In genomic region chr15:99416191-99417188, GRCh38 we compare ENCODE assay signal across 24 cellular contexts.
DNase-seq lines count a peak whose midpoint lies in the region; ATAC-seq and TF ChIP-seq lines count a peak whose summit lies in the region.
"Had no signal": no experiment of that assay in that cellular context is flagged by ENCODE, and none has a peak within 500 bp of the region (broad histone marks: within the 10 kb centered on the region; RNA-seq: fewer than 3 reads in every experiment).

No MANE protein-coding gene starts in this region.

- H3K4me1 Mint-ChIP-seq in type B pancreatic cell (ENCODE audit: unreplicated experiment) = peaks cover 9% of the 10 kb centered on the region
- H3K4me1 Mint-ChIP-seq in activated CD4-positive, alpha-beta memory T cell treated with anti-CD3 and anti-CD28 coated beads, Interleukin-2, amount 10 ng/mL, durations not matched to agents 7 days and 5 days = peaks cover 12% of the 10 kb centered on the region
- peaks cover 0 to 7% of the 10 kb centered on the region in 2 donors for H3K4me1 Mint-ChIP-seq in natural killer cell

- no peaks in the 10 kb centered on the region for H3K36me3 Mint-ChIP-seq in type B pancreatic cell
- H3K36me3 Mint-ChIP-seq in activated CD4-positive, alpha-beta memory T cell treated with anti-CD3 and anti-CD28 coated beads, Interleukin-2, amount 10 ng/mL, durations not matched to agents 7 days and 5 days (ENCODE audit: low read depth) = peaks cover 10% of the 10 kb centered on the region
- no peaks in the 10 kb centered on the region for H3K36me3 Mint-ChIP-seq in natural killer cell

- H3K27me3 ChIP-seq in right lobe of liver = no peaks in the 10 kb centered on the region
- H3K27me3 ChIP-seq: BE2C, SJSA1 had no signal

- ATAC-seq in Right ventricle myocardium superior (ENCODE audit: poor library complexity) = peak; percentile 41
- ATAC-seq in right lobe of liver = peak; percentile 27 to 56 (median 38)
- no peak for ATAC-seq in natural killer cell

- H3K36me3 ChIP-seq in right lobe of liver = no peaks in the 10 kb centered on the region
- H3K36me3 ChIP-seq: BE2C, SJSA1 had no signal

- H3K4me3 ChIP-seq in right lobe of liver = no peak overlapping the region
- H3K4me3 ChIP-seq: A549, SJSA1 had no signal

- CTCF ChIA-PET in activated CD4-positive, alpha-beta memory T cell treated with anti-CD3 and anti-CD28 coated beads, Interleukin-2, amount 10 ng/mL, durations not matched to agents 7 days and 5 days (lab: Charles Lee) = no interaction called here

- 71% methylated on average over 9 of the region's 19 CpGs for WGBS in right lobe of liver (ENCODE audit: insufficient coverage, low coverage, low lambda C conversion rate, missing lambda C conversion rate)

- H3K27me3 Mint-ChIP-seq in type B pancreatic cell = no peaks in the 10 kb centered on the region
- peaks cover 9% of the 10 kb centered on the region for H3K27me3 Mint-ChIP-seq in activated CD4-positive, alpha-beta memory T cell treated with anti-CD3 and anti-CD28 coated beads, Interleukin-2, amount 10 ng/mL, durations not matched to agents 7 days and 5 days
- no peaks in the 10 kb centered on the region for H3K27me3 Mint-ChIP-seq in natural killer cell (ENCODE audit: low read depth in 2 of 2)
- H3K27me3 Mint-ChIP-seq: activated T-cell treated with anti-CD3 and anti-CD28 coated beads, Interleukin-2, amount 50 U/mL, for 24 hours had no signal

- POLR2A ChIA-PET in activated CD4-positive, alpha-beta memory T cell treated with anti-CD3 and anti-CD28 coated beads, Interleukin-2, amount 10 ng/mL, durations not matched to agents 7 days and 5 days (lab: Charles Lee) = no interaction called here

- no peaks in the 10 kb centered on the region for H3K9me3 ChIP-seq in right lobe of liver
- H3K9me3 ChIP-seq: A549, BE2C, SJSA1 had no signal

- no peak for TF ChIP-seq CTCF in right lobe of liver (IDR thresholded peaks at IDR 0.05)
- TF ChIP-seq CTCF in type B pancreatic cell (conservative IDR thresholded peaks at IDR 0.05) = no peak
- TF ChIP-seq CTCF in natural killer cell (IDR thresholded peaks at IDR 0.05) = no peak

- TF ChIP-seq POLR2A in right lobe of liver (IDR thresholded peaks at IDR 0.05) = no peak

- intact Hi-C loops in Right ventricle myocardium superior (cut with DNase I) (no loop called here), cardiac septum (cut with DNase I) (no loop called here), right lobe of liver (cut with DNase I) (no loop called here), natural killer cell (cut with micrococcal nuclease) (no loop called here)

- H3K27ac Mint-ChIP-seq in type B pancreatic cell = no peak overlapping the region
- H3K27ac Mint-ChIP-seq in activated CD4-positive, alpha-beta memory T cell treated with anti-CD3 and anti-CD28 coated beads, Interleukin-2, amount 10 ng/mL, durations not matched to agents 7 days and 5 days = no peak overlapping the region
- H3K27ac Mint-ChIP-seq in natural killer cell = no peak overlapping the region
- H3K27ac Mint-ChIP-seq: activated T-cell treated with anti-CD3 and anti-CD28 coated beads, Interleukin-2, amount 50 U/mL, for 24 hours had no signal

- no peak for DNase-seq in Right ventricle myocardium superior
- DNase-seq in cardiac septum (ENCODE audit: low spot score) = no peak
- peak; percentile 43 for DNase-seq in ecto neural progenitor cell (ENCODE audit: low spot score)
- no peak for DNase-seq in right lobe of liver
- DNase-seq in type B pancreatic cell (ENCODE audit: extremely low spot score, unreplicated experiment) = peak; percentile 58
- DNase-seq in NK-92 treated with Interleukin-12 subunit alpha and Interleukin-12 subunit beta, amount 100 ng/mL, for 24 hours (lab: John Stamatoyannopoulos, UW) = no peak
- no peak for DNase-seq in activated CD4-positive, alpha-beta memory T cell treated with anti-CD3 and anti-CD28 coated beads, Interleukin-2, amount 10 ng/mL, durations not matched to agents 7 days and 5 days
- no peak for DNase-seq in natural killer cell
- DNase-seq: activated CD4-positive, alpha-beta T cell treated with anti-CD3 and anti-CD28 coated beads, Interleukin-2, amount 50 U/mL, for 48 hours; activated CD4-positive, CD25-positive, alpha-beta regulatory T cell; activated naive CD4-positive, alpha-beta T cell treated with Interleukin-2 at 50 U/mL for 16 hours; activated T-cell treated with anti-CD3 and anti-CD28 coated beads, Interleukin-2, amount 50 U/mL, for 24 hours; amygdala; BE2C; COR-L47; foreskin melanocyte; hypothalamus; kidney; mammary epithelial cell; MV-4-11; NCI-H187; NCI-H226 had no signal

- no peak overlapping the region for H3K27ac ChIP-seq in right lobe of liver
- H3K27ac ChIP-seq: A549, SJSA1 had no signal

- H3K4me3 Mint-ChIP-seq in type B pancreatic cell (no peak overlapping the region), natural killer cell (no peak overlapping the region)
- no peak overlapping the region for H3K4me3 Mint-ChIP-seq in activated CD4-positive, alpha-beta memory T cell treated with anti-CD3 and anti-CD28 coated beads, Interleukin-2, amount 10 ng/mL, durations not matched to agents 7 days and 5 days
- H3K4me3 Mint-ChIP-seq: activated T-cell treated with anti-CD3 and anti-CD28 coated beads, Interleukin-2, amount 50 U/mL, for 24 hours had no signal

- H3K4me1 ChIP-seq in right lobe of liver = no peaks in the 10 kb centered on the region
- H3K4me1 ChIP-seq: BE2C had no signal

- H3K9me3 Mint-ChIP-seq in type B pancreatic cell = peaks cover 9% of the 10 kb centered on the region
- H3K9me3 Mint-ChIP-seq in activated CD4-positive, alpha-beta memory T cell treated with anti-CD3 and anti-CD28 coated beads, Interleukin-2, amount 10 ng/mL, durations not matched to agents 7 days and 5 days = peaks cover 3% of the 10 kb centered on the region
- peaks cover 0 to 2% of the 10 kb centered on the region in 2 donors for H3K9me3 Mint-ChIP-seq in natural killer cell

Comparison
In these comparisons a context has a peak if more than half of its experiments do, and no peak if none do; other contexts are left out.
1. ATAC-seq: peak in Right ventricle myocardium superior (single experiment) and right lobe of liver (4 of 4); none in natural killer cell (0 of 3).
2. DNase-seq: peak in ecto neural progenitor cell (single experiment) and type B pancreatic cell (single experiment); none in Right ventricle myocardium superior (single experiment), cardiac septum (single experiment), right lobe of liver (0 of 3), NK-92 treated with Interleukin-12 subunit alpha and Interleukin-12 subunit beta, amount 100 ng/mL, for 24 hours (single experiment), activated CD4-positive, alpha-beta memory T cell treated with anti-CD3 and anti-CD28 coated beads, Interleukin-2, amount 10 ng/mL, durations not matched to agents 7 days and 5 days (single experiment) and natural killer cell (single experiment).